19 cellular contexts compared by ENCODE assay signal in genomic region chr7:21191317-21192073, GRCh38.
"Had no signal": no experiment of that assay in that cellular context is flagged by ENCODE, and none has a peak within 500 bp of the region (broad histone marks: within the 10 kb centered on the region; RNA-seq: fewer than 3 reads in every experiment).

No MANE protein-coding gene starts in this region.

- DNase-seq: activated CD4-positive, CD25-positive, alpha-beta regulatory T cell treated with anti-CD3 and anti-CD28 coated beads, Interleukin-2, amount 50 U/mL, for 72 hours; activated naive CD4-positive, alpha-beta T cell treated with Interleukin-2 at 50 U/mL for 16 hours; activated T-cell treated with anti-CD3 and anti-CD28 coated beads for 4 hours; endodermal cell; hippocampal formation; kidney; left ventricle myocardium superior; natural killer cell; nucleus accumbens; right cardiac atrium; stimulated activated CD4-positive, alpha-beta T cell treated with anti-CD3 and anti-CD28 coated beads, Interleukin-15, amount 100 ng/mL, for 24 hours; stimulated activated CD4-positive, alpha-beta T cell treated with anti-CD3 and anti-CD28 coated beads, Interleukin-4, amount 100 ng/mL, for 24 hours; stimulated activated naive CD4-positive, alpha-beta T cell; T1000; tibial artery; uterus had no signal

- H3K36me3 ChIP-seq: tibial artery, uterus had no signal

- H3K4me3 ChIP-seq: skin epidermis, tibial artery, uterus had no signal

- H3K27me3 ChIP-seq: tibial artery, uterus had no signal

- FAIRE-seq: astrocyte, kidney had no signal

- ATAC-seq: activated T-helper 17 cell treated with anti-CD3 and anti-CD28 coated beads, Interleukin-2, amount 50 U/mL, for 72 hours; left ventricle myocardium superior; natural killer cell; right cardiac atrium had no signal
